Comparison of ENCODE assay signal across 10 cellular contexts in the genomic region with DNA sequence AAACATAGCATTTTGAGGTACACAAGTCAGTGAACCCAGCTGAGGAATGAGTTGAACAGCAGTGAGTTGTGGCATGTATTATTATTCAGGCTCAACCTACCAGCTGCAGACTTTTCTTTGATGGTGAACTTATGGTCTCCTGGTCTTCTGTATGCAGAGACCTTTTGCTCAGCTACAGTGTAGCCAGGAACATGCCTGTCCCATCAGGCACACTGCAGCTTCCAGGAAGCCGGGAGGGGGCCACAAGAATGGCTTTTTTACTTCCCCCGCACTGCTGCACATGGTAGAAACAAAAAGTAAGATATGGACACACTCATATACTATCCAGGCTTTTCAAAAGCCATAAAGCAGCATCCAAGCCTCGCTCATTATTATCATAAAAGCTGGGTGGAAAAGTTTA.
DNase-seq lines count a peak whose midpoint lies in the region; ATAC-seq and TF ChIP-seq lines count a peak whose summit lies in the region.
"Had no signal": no experiment of that assay in that cellular context is flagged by ENCODE, and none has a peak within 500 bp of the region (broad histone marks: within the 10 kb centered on the region; RNA-seq: fewer than 3 reads in every experiment).

No MANE protein-coding gene starts in this region.

- DNase-seq in activated CD4-positive, alpha-beta memory T cell treated with anti-CD3 and anti-CD28 coated beads, Interleukin-2, amount 10 ng/mL, durations not matched to agents 7 days and 5 days = no peak
- no peak for DNase-seq in activated CD4-positive, alpha-beta memory T cell treated with anti-CD3 and anti-CD28 coated beads for 36 hours
- DNase-seq in adipocyte (ENCODE audit: low read depth) (no peak), mesendoderm (no peak), erythroblast (lab: John Stamatoyannopoulos, UW) (no peak), NCI-H446 treated with DMSO at 0.1 percent for 48 hours (lab: John Stamatoyannopoulos, UW) (no peak)
- DNase-seq: activated CD4-positive, alpha-beta T cell treated with anti-CD3 and anti-CD28 coated beads, Interleukin-2, amount 50 U/mL, for 1 hour; NK-92 treated with Interleukin-12 subunit alpha and Interleukin-12 subunit beta, amount 100 ng/mL, for 24 hours had no signal

- POLR2A ChIA-PET in activated CD4-positive, alpha-beta memory T cell treated with anti-CD3 and anti-CD28 coated beads, Interleukin-2, amount 10 ng/mL, durations not matched to agents 7 days and 5 days (lab: Charles Lee) = interaction anchor here (1.6 kb wide), 1 partner anchor 35 kb away, joined by 4 read pairs; no protein-coding TSS in a partner anchor
- POLR2A ChIA-PET in activated CD4-positive, alpha-beta memory T cell treated with anti-CD3 and anti-CD28 coated beads for 36 hours (lab: Charles Lee) = no interaction called here

- no peak overlapping the region for H3K4me2 ChIP-seq in mesendoderm (ENCODE audit: low read length)

- H3K9me3 ChIP-seq in adipocyte (ENCODE audit: control insufficient read depth, low read length) = no peaks in the 10 kb centered on the region
- no peaks in the 10 kb centered on the region for H3K9me3 ChIP-seq in thymus (ENCODE audit: control insufficient read depth)

- no peak overlapping the region for H4K8ac ChIP-seq in mesendoderm (ENCODE audit: low read depth, low read length)

- H2AK5ac ChIP-seq in mesendoderm (ENCODE audit: low read length) = no peak overlapping the region

- peak overlapping the region; percentile 26 for H3K18ac ChIP-seq in mesendoderm (ENCODE audit: low read length)

- H3K4me3 ChIP-seq in adipocyte (ENCODE audit: low read length) = peak overlapping the region; percentile 70
- no peak overlapping the region for H3K4me3 ChIP-seq in mesendoderm (ENCODE audit: low read length)
- H3K4me3 ChIP-seq in thymus (ENCODE audit: low read length) = no peak overlapping the region

- H3K9me3 Mint-ChIP-seq in activated CD4-positive, alpha-beta memory T cell treated with anti-CD3 and anti-CD28 coated beads, Interleukin-2, amount 10 ng/mL, durations not matched to agents 7 days and 5 days = no peaks in the 10 kb centered on the region
- H3K9me3 Mint-ChIP-seq in activated CD4-positive, alpha-beta memory T cell treated with anti-CD3 and anti-CD28 coated beads for 36 hours = no peaks in the 10 kb centered on the region

- peak overlapping the region; percentile 50 for H3K27ac Mint-ChIP-seq in activated CD4-positive, alpha-beta memory T cell treated with anti-CD3 and anti-CD28 coated beads, Interleukin-2, amount 10 ng/mL, durations not matched to agents 7 days and 5 days
- no peak overlapping the region for H3K27ac Mint-ChIP-seq in activated CD4-positive, alpha-beta memory T cell treated with anti-CD3 and anti-CD28 coated beads for 36 hours

- peaks cover 29% of the 10 kb centered on the region for H3K4me1 Mint-ChIP-seq in activated CD4-positive, alpha-beta memory T cell treated with anti-CD3 and anti-CD28 coated beads, Interleukin-2, amount 10 ng/mL, durations not matched to agents 7 days and 5 days
- H3K4me1 Mint-ChIP-seq in activated CD4-positive, alpha-beta memory T cell treated with anti-CD3 and anti-CD28 coated beads for 36 hours (ENCODE audit: low read depth) = peaks cover 16% of the 10 kb centered on the region

- H2BK15ac ChIP-seq in mesendoderm (replicated peaks; ENCODE audit: low read depth) = peak overlapping the region; percentile 10

- WGBS in mesendoderm (ENCODE audit: extremely low coverage, insufficient coverage, low lambda C conversion rate) = no CpG with 5 or more reads among the region's 3 CpGs
- WGBS in thymus = 81% methylated on average over 3 of the region's 3 CpGs

- H3K27me3 ChIP-seq in adipocyte (replicated peaks; ENCODE audit: control insufficient read depth, insufficient read depth, low read length) (no peaks in the 10 kb centered on the region), mesendoderm (ENCODE audit: insufficient read depth, low read length, poor library complexity) (no peaks in the 10 kb centered on the region), thymus (ENCODE audit: control insufficient read depth, insufficient read depth) (no peaks in the 10 kb centered on the region)

- H4K5ac ChIP-seq in mesendoderm (ENCODE audit: low read length) = no peak overlapping the region

- H3K36me3 Mint-ChIP-seq in activated CD4-positive, alpha-beta memory T cell treated with anti-CD3 and anti-CD28 coated beads, Interleukin-2, amount 10 ng/mL, durations not matched to agents 7 days and 5 days (ENCODE audit: low read depth) = no peaks in the 10 kb centered on the region
- no peaks in the 10 kb centered on the region for H3K36me3 Mint-ChIP-seq in activated CD4-positive, alpha-beta memory T cell treated with anti-CD3 and anti-CD28 coated beads for 36 hours

- no peak for TF ChIP-seq POLR2A in erythroblast (IDR thresholded peaks at IDR 0.05; ENCODE audit: low read length)

- H3K36me3 ChIP-seq in adipocyte (ENCODE audit: control insufficient read depth, insufficient read depth, low read length, severe bottlenecking) = no peaks in the 10 kb centered on the region
- no peaks in the 10 kb centered on the region for H3K36me3 ChIP-seq in mesendoderm (ENCODE audit: control insufficient read depth, insufficient read depth, low read length)
- H3K36me3 ChIP-seq in thymus (ENCODE audit: control insufficient read depth, insufficient read depth) = no peaks in the 10 kb centered on the region

- H2BK120ac ChIP-seq in mesendoderm (ENCODE audit: low read depth, low read length) = no peak overlapping the region

- H3K79me1 ChIP-seq in mesendoderm (ENCODE audit: low read length) = no peaks in the 10 kb centered on the region

- CTCF ChIA-PET in activated CD4-positive, alpha-beta memory T cell treated with anti-CD3 and anti-CD28 coated beads, Interleukin-2, amount 10 ng/mL, durations not matched to agents 7 days and 5 days (lab: Charles Lee) = no interaction called here
- CTCF ChIA-PET in activated CD4-positive, alpha-beta memory T cell treated with anti-CD3 and anti-CD28 coated beads for 36 hours (lab: Charles Lee) = interaction anchor here (1.1 kb wide), 1 partner anchor 198 kb away, joined by 4 read pairs; no protein-coding TSS in a partner anchor

- ATAC-seq in HG03469 (IDR thresholded peaks at IDR 0.05; ENCODE audit: unreplicated experiment) = no peak

- H3K4me3 Mint-ChIP-seq in activated CD4-positive, alpha-beta memory T cell treated with anti-CD3 and anti-CD28 coated beads, Interleukin-2, amount 10 ng/mL, durations not matched to agents 7 days and 5 days = no peak overlapping the region
- no peak overlapping the region for H3K4me3 Mint-ChIP-seq in activated CD4-positive, alpha-beta memory T cell treated with anti-CD3 and anti-CD28 coated beads for 36 hours

- peak overlapping the region; percentile 45 for H3K4ac ChIP-seq in mesendoderm (ENCODE audit: low read depth, low read length)

- H2BK5ac ChIP-seq in mesendoderm (ENCODE audit: low read length) = no peak overlapping the region

- intact Hi-C loops in activated CD4-positive, alpha-beta memory T cell treated with anti-CD3 and anti-CD28 coated beads for 36 hours (cut with micrococcal nuclease) = no loop called here

- no peaks in the 10 kb centered on the region for H3K27me3 Mint-ChIP-seq in activated CD4-positive, alpha-beta memory T cell treated with anti-CD3 and anti-CD28 coated beads, Interleukin-2, amount 10 ng/mL, durations not matched to agents 7 days and 5 days
- H3K27me3 Mint-ChIP-seq in activated CD4-positive, alpha-beta memory T cell treated with anti-CD3 and anti-CD28 coated beads for 36 hours = no peaks in the 10 kb centered on the region

- H3K9ac ChIP-seq in adipocyte (ENCODE audit: low read length) (peak overlapping the region; percentile 89), mesendoderm (ENCODE audit: low read length) (no peak overlapping the region)

- no peak overlapping the region for H3K23ac ChIP-seq in mesendoderm (ENCODE audit: low read length)

- no peak overlapping the region for H3K56ac ChIP-seq in mesendoderm (ENCODE audit: low read length)

- H3K79me2 ChIP-seq in mesendoderm (ENCODE audit: control insufficient read depth, insufficient read depth, low read length) = no peaks in the 10 kb centered on the region

- H3K4me1 ChIP-seq in adipocyte (ENCODE audit: control insufficient read depth, insufficient read depth, low read length) (peaks cover 75% of the 10 kb centered on the region), mesendoderm (ENCODE audit: control insufficient read depth, low read depth, low read length) (peaks cover 3% of the 10 kb centered on the region), thymus (ENCODE audit: control insufficient read depth, insufficient read depth, low read length) (peaks cover 17% of the 10 kb centered on the region)

- H3K27ac ChIP-seq in mesendoderm (ENCODE audit: low read depth, low read length) (no peak overlapping the region), thymus (ENCODE audit: low read depth) (peak overlapping the region; percentile 58)
